Comparison of ENCODE assay signal across 16 cellular contexts in the genomic region with DNA sequence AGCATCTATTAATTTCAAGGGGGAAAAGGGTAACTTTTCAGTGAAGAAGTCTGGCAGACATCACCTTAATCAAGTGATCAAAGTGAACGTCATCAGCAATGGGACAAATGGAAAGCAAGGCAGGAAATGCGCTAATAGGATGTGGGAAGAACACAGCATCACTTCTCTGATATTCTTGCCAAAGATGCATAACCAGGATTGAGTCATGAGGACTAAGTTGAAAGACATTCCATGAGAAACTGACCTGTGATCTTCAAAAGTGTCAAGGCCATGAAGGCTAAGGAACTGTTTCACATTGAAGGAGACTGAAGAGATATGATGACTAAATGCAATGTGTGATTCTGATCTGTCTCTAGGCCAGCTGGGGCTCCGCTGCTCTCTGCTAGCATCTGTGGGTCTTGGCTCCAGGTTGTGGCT.
A peak's percentile ranks its signal among the peaks of the same experiment; 100 is the strongest.
DNase-seq lines count a peak whose midpoint lies in the region; ATAC-seq, FAIRE-seq and TF ChIP-seq lines count a peak whose summit lies in the region.
"Had no signal": no experiment of that assay in that cellular context is flagged by ENCODE, and none has a peak within 500 bp of the region (broad histone marks: within the 10 kb centered on the region; RNA-seq: fewer than 3 reads in every experiment).

No MANE protein-coding gene starts in this region.

- H3K79me2 ChIP-seq in DND-41 (ENCODE audit: insufficient read depth, low read length) (no peaks in the 10 kb centered on the region), endothelial cell of umbilical vein (ENCODE audit: control insufficient read depth, insufficient read depth, low read length) (no peaks in the 10 kb centered on the region)

- no peak overlapping the region for H3K27ac Mint-ChIP-seq in activated CD8-positive, alpha-beta T cell treated with anti-CD3 and anti-CD28 coated beads for 36 hours
- no peak overlapping the region for H3K27ac Mint-ChIP-seq in effector memory CD8-positive, alpha-beta T cell
- H3K27ac Mint-ChIP-seq: CD8-positive, alpha-beta T cell; stimulated activated memory B cell treated with anti-CD40 and anti-IgM and Interleukin-4, amounts not matched to agents 10 μg/mL and 1 μg/mL and 100 μg/mL, for 72 hours had no signal

- no peak overlapping the region for H2AFZ ChIP-seq in DND-41 (ENCODE audit: low read depth, low read length)
- H2AFZ ChIP-seq in endothelial cell of umbilical vein (ENCODE audit: low read depth, low read length): no peak overlapping the region

- POLR2A ChIA-PET in endothelial cell of umbilical vein (lab: Charles Lee): no interaction called here
- POLR2A ChIA-PET in activated CD8-positive, alpha-beta T cell treated with anti-CD3 and anti-CD28 coated beads for 36 hours (lab: Charles Lee): no interaction called here

- no peaks in the 10 kb centered on the region for H3K4me1 Mint-ChIP-seq in activated CD8-positive, alpha-beta T cell treated with anti-CD3 and anti-CD28 coated beads for 36 hours (ENCODE audit: low read depth)
- no peaks in the 10 kb centered on the region for H3K4me1 Mint-ChIP-seq in effector memory CD8-positive, alpha-beta T cell (ENCODE audit: low read depth in 2 of 2)
- H3K4me1 Mint-ChIP-seq: stimulated activated memory B cell treated with anti-CD40 and anti-IgM and Interleukin-4, amounts not matched to agents 10 μg/mL and 1 μg/mL and 100 μg/mL, for 72 hours had no signal

- DNase-seq in DND-41: peak; percentile 17
- peak; percentile 22 for DNase-seq in RCC 7860 (ENCODE audit: low spot score)
- peak; percentile 85 for DNase-seq in endothelial cell of umbilical vein (ENCODE audit: low read depth, low spot score)
- DNase-seq in non-pigmented ciliary epithelial cell (ENCODE audit: low read depth): peak; percentile 97
- no peak for DNase-seq in COLO668 (lab: John Stamatoyannopoulos, UW; ENCODE audit: unreplicated experiment)
- DNase-seq in activated CD8-positive, alpha-beta T cell treated with anti-CD3 and anti-CD28 coated beads for 36 hours: no peak
- DNase-seq in GM19239 (ENCODE audit: insufficient read length, low spot score): no peak
- no peak for DNase-seq in effector memory CD8-positive, alpha-beta T cell
- DNase-seq: activated CD4-positive, alpha-beta T cell treated with anti-CD3 and anti-CD28 coated beads, Interleukin-2, amount 50 U/mL, for 48 hours; activated gamma-delta T cell treated with Interleukin-2 at 50 U/mL for 16 hours; CD8-positive, alpha-beta T cell; heart left ventricle; KG1; T-helper 2 cell had no signal

- TF ChIP-seq CTCF in DND-41 (IDR thresholded peaks at IDR 0.05; ENCODE audit: borderline replicate concordance, extremely low read depth, low read length, poor library complexity, severe bottlenecking) (no peak), endothelial cell of umbilical vein (IDR thresholded peaks at IDR 0.05; ENCODE audit: extremely low read depth in 1 of 2, insufficient read depth in 1 of 2, low read depth in 1 of 2, low read length in 2 of 2) (no peak)
- no peak for TF ChIP-seq CTCF in activated CD8-positive, alpha-beta T cell treated with anti-CD3 and anti-CD28 coated beads for 36 hours (IDR thresholded peaks at IDR 0.05)

- no peak overlapping the region for H3K4me3 Mint-ChIP-seq in activated CD8-positive, alpha-beta T cell treated with anti-CD3 and anti-CD28 coated beads for 36 hours
- no peak overlapping the region for H3K4me3 Mint-ChIP-seq in effector memory CD8-positive, alpha-beta T cell
- H3K4me3 Mint-ChIP-seq: CD8-positive, alpha-beta T cell; stimulated activated memory B cell treated with anti-CD40 and anti-IgM and Interleukin-4, amounts not matched to agents 10 μg/mL and 1 μg/mL and 100 μg/mL, for 72 hours had no signal

- H3K9me1 ChIP-seq in endothelial cell of umbilical vein (replicated peaks; ENCODE audit: control insufficient read depth, extremely low read depth, insufficient read depth, low read length): no peaks in the 10 kb centered on the region

- no TSS peak for BruUV-seq in endothelial cell of umbilical vein (replicated peaks; lab: Mats Ljungman, UMichigan)

- H3K27ac ChIP-seq in DND-41 (ENCODE audit: low read length): no peak overlapping the region
- H3K27ac ChIP-seq in endothelial cell of umbilical vein (ENCODE audit: insufficient read depth, low read depth, low read length): peak overlapping the region; percentile 91
- H3K27ac ChIP-seq: heart left ventricle, neutrophil had no signal

- H3K9me3 Mint-ChIP-seq in activated CD8-positive, alpha-beta T cell treated with anti-CD3 and anti-CD28 coated beads for 36 hours: no peaks in the 10 kb centered on the region
- H3K9me3 Mint-ChIP-seq in effector memory CD8-positive, alpha-beta T cell: no peaks in the 10 kb centered on the region
- H3K9me3 Mint-ChIP-seq: CD8-positive, alpha-beta T cell; stimulated activated memory B cell treated with anti-CD40 and anti-IgM and Interleukin-4, amounts not matched to agents 10 μg/mL and 1 μg/mL and 100 μg/mL, for 72 hours had no signal

- H3K9ac ChIP-seq in DND-41 (ENCODE audit: low read depth, low read length) (no peak overlapping the region), endothelial cell of umbilical vein (replicated peaks; ENCODE audit: extremely low read depth, insufficient read depth, low read length) (peak overlapping the region; percentile 66)

- H3K4me3 ChIP-seq in DND-41 (ENCODE audit: low read depth in 1 of 2, low read length in 2 of 2): no peak overlapping the region
- H3K4me3 ChIP-seq in endothelial cell of umbilical vein (replicated peaks in 1 of 3; ENCODE audit: insufficient read depth in 1 of 3, low read depth in 1 of 3, low read length in 3 of 3): no peak overlapping the region
- H3K4me3 ChIP-seq: heart left ventricle had no signal

- intact Hi-C loops in endothelial cell of umbilical vein (cut with micrococcal nuclease): loop anchor here (1.0 to 2.0 kb wide), 9 partner anchors 9 to 156 kb away; a partner anchor contains a TSS
- intact Hi-C loops in activated CD8-positive, alpha-beta T cell treated with anti-CD3 and anti-CD28 coated beads for 36 hours (cut with micrococcal nuclease): no loop called here

- H3K9me3 ChIP-seq in DND-41 (ENCODE audit: insufficient read depth, low read length, severe bottlenecking) (no peaks in the 10 kb centered on the region), endothelial cell of umbilical vein (replicated peaks; ENCODE audit: control insufficient read depth, insufficient read depth, low read length) (no peaks in the 10 kb centered on the region)
- H3K9me3 ChIP-seq: heart left ventricle, neutrophil had no signal

- H3K27me3 Mint-ChIP-seq in activated CD8-positive, alpha-beta T cell treated with anti-CD3 and anti-CD28 coated beads for 36 hours: peaks cover 1% of the 10 kb centered on the region
- no peaks in the 10 kb centered on the region for H3K27me3 Mint-ChIP-seq in effector memory CD8-positive, alpha-beta T cell

- TF ChIP-seq POLR2A in endothelial cell of umbilical vein (IDR thresholded peaks at IDR 0.05; ENCODE audit: low read depth, low read length): peak; percentile 58

- no peaks in the 10 kb centered on the region for H3K36me3 Mint-ChIP-seq in activated CD8-positive, alpha-beta T cell treated with anti-CD3 and anti-CD28 coated beads for 36 hours (ENCODE audit: low read depth)
- no peaks in the 10 kb centered on the region for H3K36me3 Mint-ChIP-seq in effector memory CD8-positive, alpha-beta T cell (ENCODE audit: insufficient read depth)
- H3K36me3 Mint-ChIP-seq: CD8-positive, alpha-beta T cell; stimulated activated memory B cell treated with anti-CD40 and anti-IgM and Interleukin-4, amounts not matched to agents 10 μg/mL and 1 μg/mL and 100 μg/mL, for 72 hours had no signal

- H4K20me1 ChIP-seq in DND-41 (ENCODE audit: insufficient read depth, low read length): no peaks in the 10 kb centered on the region
- H4K20me1 ChIP-seq in endothelial cell of umbilical vein (replicated peaks; ENCODE audit: control insufficient read depth, extremely low read depth, insufficient read depth, low read length): no peaks in the 10 kb centered on the region

- dilution Hi-C loops in endothelial cell of umbilical vein (cut with MboI; ENCODE audit: extremely low pct_ligation_motif_present, low sequenced_read_pairs): no loop called here

- H3K36me3 ChIP-seq in DND-41 (ENCODE audit: insufficient read depth, low read length): no peaks in the 10 kb centered on the region
- no peaks in the 10 kb centered on the region for H3K36me3 ChIP-seq in endothelial cell of umbilical vein (ENCODE audit: control insufficient read depth in 2 of 2, extremely low read depth in 1 of 2, insufficient read depth in 2 of 2, low read length in 2 of 2)
- H3K36me3 ChIP-seq: heart left ventricle, neutrophil had no signal

- no peaks in the 10 kb centered on the region for H3K27me3 ChIP-seq in DND-41 (ENCODE audit: insufficient read depth, low read length, poor library complexity)
- no peaks in the 10 kb centered on the region for H3K27me3 ChIP-seq in endothelial cell of umbilical vein (ENCODE audit: control insufficient read depth in 2 of 2, insufficient read depth in 2 of 2, low read length in 2 of 2)
- H3K27me3 ChIP-seq: heart left ventricle had no signal

- H3K4me2 ChIP-seq in DND-41 (ENCODE audit: insufficient read depth, low read length): no peak overlapping the region
- no peak overlapping the region for H3K4me2 ChIP-seq in endothelial cell of umbilical vein (ENCODE audit: insufficient read depth, low read length)

- CTCF ChIA-PET in endothelial cell of umbilical vein (lab: Charles Lee): interaction anchor here (1.1 to 1.9 kb wide), 3 partner anchors 20 to 347 kb away, joined by 3 to 5 read pairs (median 4); no protein-coding TSS in a partner anchor
- CTCF ChIA-PET in activated CD8-positive, alpha-beta T cell treated with anti-CD3 and anti-CD28 coated beads for 36 hours (lab: Charles Lee): interaction anchor here (0.5 kb wide), 1 partner anchor 325 kb away, joined by 3 read pairs; no protein-coding TSS in a partner anchor

- H3K4me1 ChIP-seq in DND-41 (ENCODE audit: insufficient read depth, low read length) (no peaks in the 10 kb centered on the region), endothelial cell of umbilical vein (ENCODE audit: control insufficient read depth, extremely low read depth, insufficient read depth, low read length) (peaks cover 40% of the 10 kb centered on the region)
- H3K4me1 ChIP-seq: heart left ventricle had no signal

- peak; percentile 59; the same call in 2 of the 3 replicates for ATAC-seq in DND-41 (ENCODE audit: insufficient read depth, low read depth)
- no peak for ATAC-seq in activated CD8-positive, alpha-beta T cell treated with anti-CD3 and anti-CD28 coated beads for 36 hours
- no peak for ATAC-seq in effector memory CD8-positive, alpha-beta T cell (replicated peaks)
- ATAC-seq: CD8-positive, alpha-beta T cell; stimulated activated memory B cell treated with anti-CD40 and anti-IgM and Interleukin-4, amounts not matched to agents 10 μg/mL and 1 μg/mL and 100 μg/mL, for 72 hours had no signal

- no peak for FAIRE-seq in RCC 7860 (lab: Jason Lieb, UNC)
- peak; percentile 99 for FAIRE-seq in endothelial cell of umbilical vein (lab: Jason Lieb, UNC)
- no peak for FAIRE-seq in GM19239 (lab: Jason Lieb, UNC)

TF ChIP-seq in endothelial cell of umbilical vein, 7 proteins besides CTCF, POLR2A, EP300 and RAD21 (continues in another document):
- peak; percentile 85 for TF ChIP-seq POLR2AphosphoS5 (IDR thresholded peaks at IDR 0.05; ENCODE audit: insufficient read depth, low read depth, low read length)
- TF ChIP-seq JUN (IDR thresholded peaks at IDR 0.05; ENCODE audit: borderline replicate concordance, insufficient read depth, insufficient read length, low read depth): peak; percentile 95
- TF ChIP-seq EZH2 (IDR thresholded peaks at IDR 0.05; ENCODE audit: borderline replicate concordance, low read depth, low read length, severe bottlenecking): no peak

Comparison
In these comparisons a context has a peak if more than half of its experiments do, and no peak if none do; other contexts are left out.
1. DNase-seq: peak in DND-41 (single experiment), RCC 7860 (single experiment), endothelial cell of umbilical vein (single experiment) and non-pigmented ciliary epithelial cell (single experiment); none in COLO668 (single experiment), activated CD8-positive, alpha-beta T cell treated with anti-CD3 and anti-CD28 coated beads for 36 hours (single experiment), GM19239 (single experiment) and effector memory CD8-positive, alpha-beta T cell (0 of 3).